In genomic region chr6:134175532-134176282, GRCh38 we compare ENCODE assay signal across 1 cellular context.
A peak's percentile ranks its signal among the peaks of the same experiment; 100 is the strongest.
TF ChIP-seq lines count a peak whose summit lies in the region.

No MANE protein-coding gene starts in this region.

TF ChIP-seq in K562, 482 proteins besides CTCF, POLR2A, EP300 and RAD21 (continued from another document and continues in another):
- TF ChIP-seq GMEB1 (CRISPR knock-in tag; IDR thresholded peaks at IDR 0.05) (no peak), CREB1 (IDR thresholded peaks at IDR 0.05) (no peak), CREB1 (CRISPR knock-in tag; IDR thresholded peaks at IDR 0.05) (no peak), ARID1B (IDR thresholded peaks at IDR 0.05) (0 out of 2 replicates have a peak, but pooled peaks have one; percentile 24), SLC30A9 (CRISPR knock-in tag; IDR thresholded peaks at IDR 0.05) (no peak), MTF1 (CRISPR knock-in tag; IDR thresholded peaks at IDR 0.05; ENCODE audit: borderline replicate concordance) (no peak), NFXL1 (CRISPR knock-in tag; IDR thresholded peaks at IDR 0.05) (no peak), KLF10 (CRISPR knock-in tag; IDR thresholded peaks at IDR 0.05) (no peak), SRSF9 (IDR thresholded peaks at IDR 0.05; ENCODE audit: borderline replicate concordance, low read depth, low read length) (no peak), FUS (optimal IDR thresholded peaks at IDR 0.05; ENCODE audit: low read depth, low read length) (no peak), ZNF766 (CRISPR knock-in tag; conservative IDR thresholded peaks at IDR 0.05) (peak; percentile 72; the same call in 1 of the 2 replicates), E2F6 (IDR thresholded peaks at IDR 0.05; ENCODE audit: borderline replicate concordance in 1 of 2, extremely low read depth in 1 of 2, insufficient read depth in 1 of 2, insufficient read length in 1 of 2, low read depth in 1 of 2, low read length in 1 of 2, poor library complexity in 1 of 2, severe bottlenecking in 1 of 2) (no peak), REST (CRISPR knock-in tag; IDR thresholded peaks at IDR 0.05; ENCODE audit: low read depth) (0 out of 2 replicates have a peak, but pooled peaks have one; percentile 37), PRMT5 (CRISPR knock-in tag; IDR thresholded peaks at IDR 0.05) (no peak), HDAC6 (IDR thresholded peaks at IDR 0.05; ENCODE audit: low read depth, low read length) (no peak), ZNF696 (CRISPR knock-in tag; conservative IDR thresholded peaks at IDR 0.05) (no peak), ZFP1 (CRISPR knock-in tag; IDR thresholded peaks at IDR 0.05) (no peak), SMARCE1 (IDR thresholded peaks at IDR 0.05) (peak; percentile 49; the same call in 1 of the 2 replicates), ZNF41 (CRISPR knock-in tag; conservative IDR thresholded peaks at IDR 0.05) (no peak), ZBTB7A (IDR thresholded peaks at IDR 0.05; ENCODE audit: borderline replicate concordance, control insufficient read depth, low read depth, low read length) (no peak), PHF20 (IDR thresholded peaks at IDR 0.05; ENCODE audit: partially characterized antibody) (peak; percentile 14), ZSCAN29 (IDR thresholded peaks at IDR 0.05) (no peak), ATF3 (IDR thresholded peaks at IDR 0.05) (no peak), ATF3 (CRISPR knock-in tag; conservative IDR thresholded peaks at IDR 0.05) (no peak), SNRNP70 (optimal IDR thresholded peaks at IDR 0.05; ENCODE audit: low read depth, low read length) (no peak), MBD2 (IDR thresholded peaks at IDR 0.05; ENCODE audit: borderline replicate concordance, low read depth) (peak; percentile 7; the same call in 1 of the 2 replicates), TEAD4 (IDR thresholded peaks at IDR 0.05; ENCODE audit: low read length) (no peak), TEAD4 (CRISPR knock-in tag; IDR thresholded peaks at IDR 0.05; ENCODE audit: borderline replicate concordance) (no peak), SMARCC2 (IDR thresholded peaks at IDR 0.05; ENCODE audit: low read depth) (0 out of 2 replicates have a peak, but pooled peaks have one; percentile 11), NR3C1 (CRISPR knock-in tag; IDR thresholded peaks at IDR 0.05) (0 out of 2 replicates have a peak, but pooled peaks have one; percentile 5), ESRRB (CRISPR knock-in tag; IDR thresholded peaks at IDR 0.05; ENCODE audit: borderline replicate concordance) (no peak), ZNF174 (CRISPR knock-in tag; IDR thresholded peaks at IDR 0.05) (no peak), LCOR (CRISPR knock-in tag; IDR thresholded peaks at IDR 0.05) (no peak), CBX1 (IDR thresholded peaks at IDR 0.05; ENCODE audit: low read depth) (no peak), LEF1 (IDR thresholded peaks at IDR 0.05) (no peak), MGA (IDR thresholded peaks at IDR 0.05) (no peak), KDM5B (IDR thresholded peaks at IDR 0.05; ENCODE audit: insufficient replicate concordance, low read depth, low read length) (peak; percentile 5), ZNF584 (CRISPR knock-in tag; IDR thresholded peaks at IDR 0.05; ENCODE audit: low read depth) (no peak), KAT8 (IDR thresholded peaks at IDR 0.05; ENCODE audit: low read depth) (no peak), TBL1XR1 (IDR thresholded peaks at IDR 0.05; ENCODE audit: low read length in 2 of 2) (no peak), PHTF2 (CRISPR knock-in tag; IDR thresholded peaks at IDR 0.05) (no peak), HOXB6 (CRISPR knock-in tag; IDR thresholded peaks at IDR 0.05; ENCODE audit: borderline replicate concordance) (no peak), SUPT5H (IDR thresholded peaks at IDR 0.05) (no peak), ZNF707 (CRISPR knock-in tag; conservative IDR thresholded peaks at IDR 0.05) (no peak), ESRRA (IDR thresholded peaks at IDR 0.05; ENCODE audit: borderline replicate concordance, low read depth) (no peak), HNRNPK (IDR thresholded peaks at IDR 0.05; ENCODE audit: low read depth, low read length, poor library complexity, severe bottlenecking) (no peak)
